In the genomic region with DNA sequence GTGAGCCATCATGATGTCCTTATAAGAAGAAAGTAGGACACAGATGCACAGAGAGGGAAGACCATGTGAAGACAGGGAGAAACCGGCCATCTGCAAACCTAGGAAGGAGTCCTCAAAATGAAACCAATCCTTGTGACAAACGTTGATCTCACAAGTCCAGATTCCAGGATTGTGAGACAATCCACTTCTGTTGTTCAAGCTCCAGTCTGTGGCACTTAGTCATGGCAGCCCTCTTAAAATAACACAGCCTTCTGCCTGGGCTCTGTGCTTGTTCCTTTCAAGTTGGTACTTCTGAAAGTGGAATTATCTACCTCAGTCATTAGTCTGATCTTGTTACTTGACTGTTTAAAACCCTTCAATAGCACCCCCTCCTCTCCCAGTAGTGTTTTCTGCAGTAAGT, we compare ENCODE assay signal across 14 cellular contexts.
A peak's percentile ranks its signal among the peaks of the same experiment; 100 is the strongest.
DNase-seq lines count a peak whose midpoint lies in the region; ATAC-seq and TF ChIP-seq lines count a peak whose summit lies in the region.
"Had no signal": no experiment of that assay in that cellular context is flagged by ENCODE, and none has a peak within 500 bp of the region (broad histone marks: within the 10 kb centered on the region; RNA-seq: fewer than 3 reads in every experiment).

No MANE protein-coding gene starts in this region.

- CTCF ChIA-PET in activated CD4-positive, alpha-beta T cell treated with anti-CD3 and anti-CD28 coated beads for 36 hours (lab: Charles Lee): interaction anchor here (0.5 to 0.6 kb wide), 2 partner anchors 21 to 683 kb away, joined by 3 to 4 read pairs; no protein-coding TSS in a partner anchor
- CTCF ChIA-PET in CD8-positive, alpha-beta T cell (lab: Charles Lee): no interaction called here

- H3K9me3 Mint-ChIP-seq in activated CD4-positive, alpha-beta T cell treated with anti-CD3 and anti-CD28 coated beads for 36 hours (ENCODE audit: low read depth): no peaks in the 10 kb centered on the region
- H3K9me3 Mint-ChIP-seq in CD8-positive, alpha-beta T cell: no peaks in the 10 kb centered on the region

- peak; percentile 33 for ATAC-seq in activated CD4-positive, alpha-beta T cell treated with anti-CD3 and anti-CD28 coated beads for 36 hours
- ATAC-seq in CD8-positive, alpha-beta T cell: no peak
- ATAC-seq: activated CD8-positive, alpha-beta memory T cell treated with anti-CD3 and anti-CD28 coated beads, Interleukin-2, amount 10 ng/mL, durations not matched to agents 7 days and 5 days had no signal

- peak in 1 of 2 donors; percentile 31 for TF ChIP-seq POLR2A in thyroid gland (IDR thresholded peaks at IDR 0.05)

- H3K27ac ChIP-seq in thyroid gland: peak overlapping the region; percentile 64 to 83 (median 81)
- H3K27ac ChIP-seq in CD8-positive, alpha-beta T cell (ENCODE audit: low read depth, low read length): no peak overlapping the region
- H3K27ac ChIP-seq: KMS-11 had no signal

- 27 to 32% methylated on average over 2 of the region's 2 CpGs for WGBS in thyroid gland, 2 donors

- no peak overlapping the region for H3K4me3 ChIP-seq in thyroid gland (replicated peaks in 1 of 3)
- no peak overlapping the region for H3K4me3 ChIP-seq in CD8-positive, alpha-beta T cell (ENCODE audit: low read depth, low read length)
- H3K4me3 ChIP-seq: right atrium auricular region had no signal

- no peak for TF ChIP-seq CTCF in thyroid gland (IDR thresholded peaks at IDR 0.05)
- no peak for TF ChIP-seq CTCF in CD8-positive, alpha-beta T cell (IDR thresholded peaks at IDR 0.05)

- no peak overlapping the region for H3K27ac Mint-ChIP-seq in activated CD4-positive, alpha-beta T cell treated with anti-CD3 and anti-CD28 coated beads for 36 hours
- no peak overlapping the region for H3K27ac Mint-ChIP-seq in CD8-positive, alpha-beta T cell
- H3K27ac Mint-ChIP-seq: activated CD8-positive, alpha-beta memory T cell treated with anti-CD3 and anti-CD28 coated beads, Interleukin-2, amount 10 ng/mL, durations not matched to agents 7 days and 5 days had no signal

- H3K4me1 ChIP-seq in thyroid gland: peaks cover 59 to 69% of the 10 kb centered on the region in 2 donors
- H3K4me1 ChIP-seq in CD8-positive, alpha-beta T cell (ENCODE audit: insufficient read depth, low read length): no peaks in the 10 kb centered on the region

- DNase-seq in activated CD4-positive, alpha-beta T cell treated with anti-CD3 and anti-CD28 coated beads for 36 hours: no peak
- no peak for DNase-seq in activated CD4-positive, alpha-beta T cell treated with anti-CD3 and anti-CD28 coated beads, Interleukin-2, amount 50 U/mL, for 1 hour
- peak; percentile 34 for DNase-seq in amniotic stem cell (lab: John Stamatoyannopoulos, UW)
- peak; percentile 37 for DNase-seq in foreskin melanocyte
- peak; percentile 59 to 67 for DNase-seq in thyroid gland
- DNase-seq in NCI-H1694 (lab: John Stamatoyannopoulos, UW): no peak
- DNase-seq in CD8-positive, alpha-beta T cell: no peak
- DNase-seq in G401 (ENCODE audit: low spot score): no peak
- DNase-seq: 8988T; activated CD8-positive, alpha-beta memory T cell treated with anti-CD3 and anti-CD28 coated beads, Interleukin-2, amount 10 ng/mL, durations not matched to agents 7 days and 5 days; DMS 273 treated with DMSO at 0.1 percent for 48 hours; NCI-H2171 treated with DMSO at 0.1 percent for 48 hours had no signal

- H3K4me3 Mint-ChIP-seq in activated CD4-positive, alpha-beta T cell treated with anti-CD3 and anti-CD28 coated beads for 36 hours: no peak overlapping the region
- H3K4me3 Mint-ChIP-seq in CD8-positive, alpha-beta T cell: no peak overlapping the region
- H3K4me3 Mint-ChIP-seq: activated CD8-positive, alpha-beta memory T cell treated with anti-CD3 and anti-CD28 coated beads, Interleukin-2, amount 10 ng/mL, durations not matched to agents 7 days and 5 days had no signal

- no peaks in the 10 kb centered on the region for H3K27me3 Mint-ChIP-seq in activated CD4-positive, alpha-beta T cell treated with anti-CD3 and anti-CD28 coated beads for 36 hours
- H3K27me3 Mint-ChIP-seq in CD8-positive, alpha-beta T cell (ENCODE audit: low read depth): no peaks in the 10 kb centered on the region

- no peaks in the 10 kb centered on the region for H3K9me3 ChIP-seq in thyroid gland
- H3K9me3 ChIP-seq in CD8-positive, alpha-beta T cell (ENCODE audit: low read length): no peaks in the 10 kb centered on the region
- H3K9me3 ChIP-seq: right atrium auricular region had no signal

- H3K4me1 Mint-ChIP-seq in activated CD4-positive, alpha-beta T cell treated with anti-CD3 and anti-CD28 coated beads for 36 hours: peaks cover 20% of the 10 kb centered on the region
- H3K4me1 Mint-ChIP-seq in CD8-positive, alpha-beta T cell (ENCODE audit: low read depth): peaks cover 2% of the 10 kb centered on the region

- no peaks in the 10 kb centered on the region for H3K27me3 ChIP-seq in thyroid gland
- no peaks in the 10 kb centered on the region for H3K27me3 ChIP-seq in CD8-positive, alpha-beta T cell (ENCODE audit: insufficient read depth, low read length)
- H3K27me3 ChIP-seq: right atrium auricular region had no signal

- peaks cover 2% of the 10 kb centered on the region for H3K36me3 Mint-ChIP-seq in activated CD4-positive, alpha-beta T cell treated with anti-CD3 and anti-CD28 coated beads for 36 hours (ENCODE audit: low read depth)
- H3K36me3 Mint-ChIP-seq in CD8-positive, alpha-beta T cell: no peaks in the 10 kb centered on the region

- POLR2A ChIA-PET in activated CD4-positive, alpha-beta T cell treated with anti-CD3 and anti-CD28 coated beads for 36 hours (lab: Charles Lee): no interaction called here
- POLR2A ChIA-PET in CD8-positive, alpha-beta T cell (lab: Charles Lee): no interaction called here

- no peaks in the 10 kb centered on the region for H3K36me3 ChIP-seq in thyroid gland
- no peaks in the 10 kb centered on the region for H3K36me3 ChIP-seq in CD8-positive, alpha-beta T cell (ENCODE audit: insufficient read depth, low read length)
- H3K36me3 ChIP-seq: right atrium auricular region had no signal

- intact Hi-C loops in activated CD4-positive, alpha-beta T cell treated with anti-CD3 and anti-CD28 coated beads for 36 hours (cut with DNase I, micrococcal nuclease): no loop called here
- intact Hi-C loops in thyroid gland (cut with DNase I): no loop called here
- intact Hi-C loops in CD8-positive, alpha-beta T cell (cut with DNase I, micrococcal nuclease): no loop called here

- in situ Hi-C loops in G401 (cut with HindIII; ENCODE audit: low sequenced_read_pairs): no loop called here

Comparison
In these comparisons a context has a peak if more than half of its experiments do, and no peak if none do; other contexts are left out.
1. DNase-seq: peak in amniotic stem cell (single experiment), foreskin melanocyte (single experiment) and thyroid gland (2 of 2); none in activated CD4-positive, alpha-beta T cell treated with anti-CD3 and anti-CD28 coated beads for 36 hours (single experiment), activated CD4-positive, alpha-beta T cell treated with anti-CD3 and anti-CD28 coated beads, Interleukin-2, amount 50 U/mL, for 1 hour (single experiment), NCI-H1694 (single experiment), CD8-positive, alpha-beta T cell (0 of 7) and G401 (single experiment).